16 cellular contexts compared by ENCODE assay signal in the genomic region with DNA sequence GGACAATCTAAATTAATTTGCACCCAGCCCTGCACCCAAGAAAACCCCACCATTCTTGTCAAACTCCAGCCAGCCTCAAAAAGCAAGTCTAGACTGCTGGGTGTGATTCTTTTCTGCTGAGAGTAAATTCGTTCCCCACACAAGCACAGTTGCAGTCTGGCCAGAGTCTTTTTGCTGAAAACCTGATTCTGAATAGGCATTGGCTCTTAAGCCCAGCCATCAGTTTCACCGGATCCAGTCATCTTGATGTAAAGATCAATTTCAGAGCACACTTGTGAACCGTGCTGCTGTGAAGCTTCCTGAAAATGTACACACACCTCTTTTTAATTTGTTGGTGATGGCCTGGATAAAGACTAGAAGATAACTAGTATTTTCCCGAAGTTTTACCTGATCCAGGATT.
"Had no signal": no experiment of that assay in that cellular context is flagged by ENCODE, and none has a peak within 500 bp of the region (broad histone marks: within the 10 kb centered on the region; RNA-seq: fewer than 3 reads in every experiment).

No MANE protein-coding gene starts in this region.

- H3K27me3 ChIP-seq: body of pancreas, colonic mucosa, sigmoid colon, spleen had no signal

- H3K4me1 ChIP-seq: colonic mucosa, sigmoid colon had no signal

- H3K4me3 Mint-ChIP-seq: activated CD4-positive, alpha-beta memory T cell treated with anti-CD3 and anti-CD28 coated beads, Interleukin-2, amount 10 ng/mL, durations not matched to agents 7 days and 5 days; activated CD4-positive, alpha-beta T cell treated with anti-CD3 and anti-CD28 coated beads for 36 hours; activated naive CD8-positive, alpha-beta T cell; stimulated activated naive CD8-positive, alpha-beta T cell treated with anti-CD3 and anti-CD28 coated beads, Interleukin-15, amount 100 ng/mL, for 72 hours; type B pancreatic cell had no signal

- DNase-seq: activated CD4-positive, alpha-beta T cell treated with anti-CD3 and anti-CD28 coated beads for 36 hours; activated effector memory CD4-positive, alpha-beta T cell treated with anti-CD3 and anti-CD28 coated beads, Interleukin-2, amount 50 U/mL, for 16 hours; activated T-cell treated with anti-CD3 and anti-CD28 coated beads, Interleukin-2, amount 50 U/mL, for 48 hours; amniotic stem cell; caudate nucleus; colonic mucosa; effector CD4-positive, alpha-beta T cell; foreskin fibroblast; mesendoderm; sigmoid colon; spleen had no signal

- H3K27ac ChIP-seq: body of pancreas, colonic mucosa, sigmoid colon had no signal

- H3K27ac Mint-ChIP-seq: activated CD4-positive, alpha-beta memory T cell treated with anti-CD3 and anti-CD28 coated beads, Interleukin-2, amount 10 ng/mL, durations not matched to agents 7 days and 5 days; activated CD4-positive, alpha-beta T cell treated with anti-CD3 and anti-CD28 coated beads for 36 hours; type B pancreatic cell had no signal

- H3K36me3 ChIP-seq: colonic mucosa, sigmoid colon, spleen had no signal

- H3K9me3 Mint-ChIP-seq: activated CD4-positive, alpha-beta memory T cell treated with anti-CD3 and anti-CD28 coated beads, Interleukin-2, amount 10 ng/mL, durations not matched to agents 7 days and 5 days had no signal

- H3K9me3 ChIP-seq: colonic mucosa had no signal

- ATAC-seq: activated CD4-positive, alpha-beta T cell treated with anti-CD3 and anti-CD28 coated beads for 36 hours; body of pancreas had no signal

- H3K4me3 ChIP-seq: body of pancreas, colonic mucosa, sigmoid colon, spleen had no signal

- H3K36me3 Mint-ChIP-seq: type B pancreatic cell had no signal

- H3K4me1 Mint-ChIP-seq: activated CD4-positive, alpha-beta T cell treated with anti-CD3 and anti-CD28 coated beads for 36 hours had no signal
